8 cellular contexts compared by ENCODE assay signal in genomic region chr9:38392235-38393127, GRCh38. TPM values are rescaled to one million over a fixed set of nuclear protein-coding genes. Genes with fewer than 3 reads are reported as not detected.
DNase-seq lines count a peak whose midpoint lies in the region; TF ChIP-seq lines count a peak whose summit lies in the region.

ALDH1B1 (plus strand) TSS chr9:38392702; CDS start chr9:38395749, 3,047 bp downstream.

- peak within 1 kb of the TSS; percentile 90 for H3K27ac Mint-ChIP-seq in HFFc6
- peak within 1 kb of the TSS; percentile 75 for H3K27ac Mint-ChIP-seq in T-helper 1 cell treated with Interleukin-12 subunit alpha and Interleukin-12 subunit beta and Interleukin-4 antibody, amounts not matched to agents 30 μg/mL and 1 μg/mL, for 36 hours

- H3K36me3 Mint-ChIP-seq in HFFc6 (ENCODE audit: low read depth) = peaks cover 21% of the 10 kb centered on the region
- peaks cover 3% of the 10 kb centered on the region for H3K36me3 Mint-ChIP-seq in T-helper 1 cell treated with Interleukin-12 subunit alpha and Interleukin-12 subunit beta and Interleukin-4 antibody, amounts not matched to agents 30 μg/mL and 1 μg/mL, for 36 hours (ENCODE audit: low read depth)

- H3K27me3 Mint-ChIP-seq in HFFc6 (ENCODE audit: insufficient read depth) = no peaks in the 10 kb centered on the region; the same call in 1 of the 2 replicates
- H3K27me3 Mint-ChIP-seq in T-helper 1 cell treated with Interleukin-12 subunit alpha and Interleukin-12 subunit beta and Interleukin-4 antibody, amounts not matched to agents 30 μg/mL and 1 μg/mL, for 36 hours (ENCODE audit: low read depth) = peaks cover 19% of the 10 kb centered on the region

- H3K4me1 Mint-ChIP-seq in HFFc6 (ENCODE audit: low read depth) = peaks cover 29% of the 10 kb centered on the region
- peaks cover 15% of the 10 kb centered on the region for H3K4me1 Mint-ChIP-seq in T-helper 1 cell treated with Interleukin-12 subunit alpha and Interleukin-12 subunit beta and Interleukin-4 antibody, amounts not matched to agents 30 μg/mL and 1 μg/mL, for 36 hours (ENCODE audit: low read depth)

- TF ChIP-seq CTCF in GM12874 (IDR thresholded peaks at IDR 0.05; ENCODE audit: insufficient read depth, low read depth, low read length) (peak; percentile 48), HFFc6 (IDR thresholded peaks at IDR 0.05) (peak; percentile 46)

- DNase-seq in HFFc6 = peak; percentile 75
- peak; percentile 52 for DNase-seq in NCI-H1048 (lab: John Stamatoyannopoulos, UW)
- peak in 53 of 56 donors; percentile 3 to 84 (median 57) for DNase-seq in amygdala (lab: John Stamatoyannopoulos, UW)
- DNase-seq in hepatic stellate cell (ENCODE audit: low spot score) = peak; percentile 98
- peak; percentile 72 for DNase-seq in renal cortical epithelial cell (ENCODE audit: low read depth)
- no peak for DNase-seq in OCI-M2 (lab: John Stamatoyannopoulos, UW; ENCODE audit: unreplicated experiment)

- no peaks in the 10 kb centered on the region for H3K9me3 Mint-ChIP-seq in HFFc6
- no peaks in the 10 kb centered on the region for H3K9me3 Mint-ChIP-seq in T-helper 1 cell treated with Interleukin-12 subunit alpha and Interleukin-12 subunit beta and Interleukin-4 antibody, amounts not matched to agents 30 μg/mL and 1 μg/mL, for 36 hours

- H3K4me3 Mint-ChIP-seq in HFFc6 = peak within 1 kb of the TSS; percentile 98
- peak within 1 kb of the TSS; percentile 89 for H3K4me3 Mint-ChIP-seq in T-helper 1 cell treated with Interleukin-12 subunit alpha and Interleukin-12 subunit beta and Interleukin-4 antibody, amounts not matched to agents 30 μg/mL and 1 μg/mL, for 36 hours

RNA-seq across cellular contexts. Expression of gene ALDH1B1, which starts in this region (rescaled TPM):
- total RNA-seq in HFFc6 (2021; fragmentation: NEBNext Ultra II Directional; extraction: Animal tissue kit (Norgen Biotek cat#: 25700)) = 10 to 100 TPM; 34.5 to 42.0 (median 37.2) TPM
- total RNA-seq in renal cortical epithelial cell = 43.2 and 162 TPM in 2 replicates
